ENCODE assay signal across 1 cellular context in genomic region chr11:65226103-65226442, GRCh38.
TF ChIP-seq lines count a peak whose summit lies in the region.

No MANE protein-coding gene starts in this region.

TF ChIP-seq in WTC11, 78 proteins besides CTCF, POLR2A, EP300 and RAD21 (continued from another document):
- TF ChIP-seq ZSCAN18 (CRISPR knock-in tag; IDR thresholded peaks at IDR 0.05) (no peak), ZNF671 (CRISPR knock-in tag; IDR thresholded peaks at IDR 0.05) (no peak)
